In the genomic region with DNA sequence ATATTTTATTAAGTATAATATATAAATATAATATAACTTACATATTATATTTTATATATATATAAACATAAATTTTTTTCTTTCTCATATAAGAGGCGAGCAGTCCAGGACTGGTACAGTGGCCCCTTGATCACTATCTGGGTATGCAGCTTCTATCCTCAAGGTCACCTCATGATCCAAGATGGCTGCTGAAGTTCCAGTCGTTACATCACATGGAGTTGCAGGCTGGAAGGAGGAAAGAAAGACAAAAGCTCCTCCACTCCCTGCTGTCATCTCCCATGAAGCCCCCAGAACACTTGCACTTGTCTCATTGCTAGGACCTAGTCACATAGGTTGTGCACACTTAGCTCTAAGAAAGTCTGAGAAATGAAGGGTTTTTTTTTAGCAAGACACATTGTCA, we compare ENCODE assay signal across 14 cellular contexts.
A peak's percentile ranks its signal among the peaks of the same experiment; 100 is the strongest.
DNase-seq lines count a peak whose midpoint lies in the region; ATAC-seq and TF ChIP-seq lines count a peak whose summit lies in the region.
"Had no signal": no experiment of that assay in that cellular context is flagged by ENCODE, and none has a peak within 500 bp of the region (broad histone marks: within the 10 kb centered on the region; RNA-seq: fewer than 3 reads in every experiment).

No MANE protein-coding gene starts in this region.

- H3K36me3 Mint-ChIP-seq in WTC11 = no peaks in the 10 kb centered on the region
- H3K36me3 Mint-ChIP-seq: CD8-positive, alpha-beta T cell; IgD-negative memory B cell had no signal

- peaks cover 7% of the 10 kb centered on the region for H3K9me3 Mint-ChIP-seq in WTC11
- H3K9me3 Mint-ChIP-seq: CD8-positive, alpha-beta T cell; IgD-negative memory B cell had no signal

- no peak overlapping the region for H3K4me3 Mint-ChIP-seq in WTC11
- H3K4me3 Mint-ChIP-seq: B cell; CD8-positive, alpha-beta T cell; IgD-negative memory B cell had no signal

- H3K27me3 Mint-ChIP-seq in WTC11 (ENCODE audit: low read depth) = no peaks in the 10 kb centered on the region; the same call in 1 of the 2 replicates
- H3K27me3 Mint-ChIP-seq: B cell, IgD-negative memory B cell had no signal

- H3K9me3 ChIP-seq in neutrophil = no peaks in the 10 kb centered on the region
- H3K9me3 ChIP-seq: BLaER1 treated with 17β-estradiol and CSF1 and Interleukin-3, amounts not matched to agents 10 nM and 100 nM; HAP-1 had no signal

- ATAC-seq in WTC11 (no peak), HG02678 (IDR thresholded peaks at IDR 0.05; ENCODE audit: unreplicated experiment) (no peak)
- ATAC-seq: CD8-positive, alpha-beta T cell had no signal

- CTCF ChIA-PET in WTC11 (lab: Charles Lee) = interaction anchor here (3.0 kb wide), 1 partner anchor 13 kb away, joined by 8 read pairs; no protein-coding TSS in a partner anchor

- H3K27ac ChIP-seq in neutrophil (peak overlapping the region; percentile 97), brain microvascular endothelial cell (no peak overlapping the region)
- H3K27ac ChIP-seq: BLaER1 treated with 17β-estradiol and CSF1 and Interleukin-3, amounts not matched to agents 10 nM and 100 nM had no signal

- no peak overlapping the region for H3K27ac Mint-ChIP-seq in WTC11
- H3K27ac Mint-ChIP-seq: B cell; CD8-positive, alpha-beta T cell; IgD-negative memory B cell had no signal

- H3K36me3 ChIP-seq in neutrophil (no peaks in the 10 kb centered on the region), brain microvascular endothelial cell (replicated peaks) (no peaks in the 10 kb centered on the region)
- H3K36me3 ChIP-seq: BLaER1 treated with 17β-estradiol and CSF1 and Interleukin-3, amounts not matched to agents 10 nM and 100 nM; HAP-1 had no signal

- in situ Hi-C loops in brain microvascular endothelial cell (cut with HindIII; ENCODE audit: low pct_ligation_motif_present, low sequenced_read_pairs) = no loop called here

- DNase-seq in NCI-H82 (lab: John Stamatoyannopoulos, UW) = peak; percentile 16
- DNase-seq in NCI-H82 treated with DMSO at 0.1 percent for 48 hours (lab: John Stamatoyannopoulos, UW; ENCODE audit: unreplicated experiment) = no peak
- no peak for DNase-seq in WTC11 (ENCODE audit: low spot score)
- DNase-seq in brain microvascular endothelial cell = no peak
- DNase-seq: Calu3; CD8-positive, alpha-beta T cell; DMS79 treated with DMSO at 0.1 percent for 48 hours; GF-D8 had no signal

- POLR2A ChIA-PET in WTC11 (lab: Charles Lee) = no interaction called here

- peaks cover 81 to 84% of the 10 kb centered on the region in 2 experiments for H3K4me1 ChIP-seq in neutrophil (ENCODE audit: control insufficient read depth in 1 of 2, insufficient read depth in 1 of 2, low read depth in 1 of 2, low read length in 1 of 2)

- H3K4me3 ChIP-seq in neutrophil (ENCODE audit: low read depth in 1 of 2, low read length in 1 of 2) (no peak overlapping the region), brain microvascular endothelial cell (ENCODE audit: low read depth, low read length) (no peak overlapping the region)
- H3K4me3 ChIP-seq: BLaER1 treated with 17β-estradiol and CSF1 and Interleukin-3, amounts not matched to agents 10 nM and 100 nM; HAP-1 had no signal

- TF ChIP-seq CTCF in WTC11 (IDR thresholded peaks at IDR 0.05) (no peak), neutrophil (IDR thresholded peaks at IDR 0.05) (no peak), brain microvascular endothelial cell (IDR thresholded peaks at IDR 0.05; ENCODE audit: low read depth, low read length, missing control alignments) (no peak)

- no peaks in the 10 kb centered on the region for H3K27me3 ChIP-seq in neutrophil
- H3K27me3 ChIP-seq in brain microvascular endothelial cell (replicated peaks) = no peaks in the 10 kb centered on the region
- H3K27me3 ChIP-seq: BLaER1 treated with 17β-estradiol and CSF1 and Interleukin-3, amounts not matched to agents 10 nM and 100 nM had no signal

- peaks cover 4% of the 10 kb centered on the region for H3K4me1 Mint-ChIP-seq in WTC11

TF ChIP-seq in WTC11, 78 proteins besides CTCF, POLR2A, EP300 and RAD21:
- TF ChIP-seq HMGA2 (CRISPR knock-in tag; IDR thresholded peaks at IDR 0.05) = peak; percentile 73; the same call in 1 of the 2 replicates
- TF ChIP-seq, protein P1, sequence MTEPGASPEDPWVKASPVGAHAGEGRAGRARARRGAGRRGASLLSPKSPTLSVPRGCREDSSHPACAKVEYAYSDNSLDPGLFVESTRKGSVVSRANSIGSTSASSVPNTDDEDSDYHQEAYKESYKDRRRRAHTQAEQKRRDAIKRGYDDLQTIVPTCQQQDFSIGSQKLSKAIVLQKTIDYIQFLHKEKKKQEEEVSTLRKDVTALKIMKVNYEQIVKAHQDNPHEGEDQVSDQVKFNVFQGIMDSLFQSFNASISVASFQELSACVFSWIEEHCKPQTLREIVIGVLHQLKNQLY (CRISPR knock-in tag; IDR thresholded peaks at IDR 0.05) = no peak
TF ChIP-seq in WTC11: peak in this region for 1.
